In the genomic region with DNA sequence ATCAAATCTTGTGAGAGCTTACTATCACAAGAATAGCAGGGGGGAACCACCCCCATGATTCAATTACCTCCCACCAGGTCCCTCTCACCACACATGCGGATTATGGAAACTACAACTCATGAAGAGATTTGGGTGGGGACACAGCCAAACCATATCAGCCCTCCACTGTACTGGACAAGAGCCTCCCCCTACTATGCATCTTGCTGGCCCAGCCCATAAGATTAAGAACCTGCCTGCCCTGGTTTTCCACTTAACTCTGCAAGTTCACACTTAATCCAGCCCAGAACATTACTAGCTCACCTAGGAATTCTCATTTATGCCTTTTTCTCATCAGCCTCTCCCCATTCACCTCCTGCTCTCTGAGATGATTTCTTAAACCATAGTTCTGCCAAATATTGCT, we compare ENCODE assay signal across 26 cellular contexts. TPM values are rescaled to one million over a fixed set of nuclear protein-coding genes. Genes with fewer than 3 reads are reported as not detected.
A peak's percentile ranks its signal among the peaks of the same experiment; 100 is the strongest.
DNase-seq lines count a peak whose midpoint lies in the region; ATAC-seq, FAIRE-seq and TF ChIP-seq lines count a peak whose summit lies in the region.
"Had no signal": no experiment of that assay in that cellular context is flagged by ENCODE, and none has a peak within 500 bp of the region (broad histone marks: within the 10 kb centered on the region; RNA-seq: fewer than 3 reads in every experiment).

No MANE protein-coding gene starts in this region.

- H3K9me2 ChIP-seq in GM23338 (ENCODE audit: insufficient read depth) (no peaks in the 10 kb centered on the region; the same call in none of the 2 replicates), OCI-LY7 (ENCODE audit: insufficient read depth, low read length) (no peaks in the 10 kb centered on the region)

- H3K4me1 ChIP-seq in GM23338 (ENCODE audit: insufficient read depth) = no peaks in the 10 kb centered on the region
- H3K4me1 ChIP-seq in K562 (replicated peaks in 1 of 2; ENCODE audit: control insufficient read depth in 2 of 2, insufficient read depth in 2 of 2, low read length in 2 of 2) = no peaks in the 10 kb centered on the region; a peak in 2 of 5 replicates
- H3K4me1 ChIP-seq in esophagus (ENCODE audit: control insufficient read depth in 2 of 2, insufficient read depth in 2 of 2, low read length in 1 of 2) = no peaks in the 10 kb centered on the region
- no peaks in the 10 kb centered on the region for H3K4me1 ChIP-seq in OCI-LY7 (ENCODE audit: insufficient read depth, low read length, poor library complexity, severe bottlenecking)
- H3K4me1 ChIP-seq: A549; BE2C; BLaER1 treated with 17β-estradiol and CSF1 and Interleukin-3, amounts not matched to agents 10 nM and 100 nM; HAP-1 had no signal

- TF ChIP-seq CTCF in GM23338 (conservative IDR thresholded peaks at IDR 0.05; ENCODE audit: low read depth in 2 of 2) = no peak
- no peak for TF ChIP-seq CTCF in K562 (IDR thresholded peaks at IDR 0.05 in 2 of 3, conservative IDR thresholded peaks at IDR 0.05 in 1 of 3; ENCODE audit: insufficient read depth in 2 of 3, low read depth in 1 of 3, low read length in 3 of 3)
- no peak for TF ChIP-seq CTCF in OCI-LY7 (conservative IDR thresholded peaks at IDR 0.05; ENCODE audit: low read length)

- intact Hi-C loops in K562 (cut with micrococcal nuclease) = no loop called here
- intact Hi-C loops in OCI-LY7 (cut with micrococcal nuclease; ENCODE audit: unreplicated experiment) = no loop called here

- H3K27me3 ChIP-seq in GM23338 (ENCODE audit: insufficient read depth) = no peaks in the 10 kb centered on the region
- H3K27me3 ChIP-seq in K562 (ENCODE audit: control insufficient read depth in 2 of 2, insufficient read depth in 2 of 2, low read length in 2 of 2) = peaks cover 9 to 27% of the 10 kb centered on the region in 2 experiments; a peak in 3 of 5 replicates
- no peaks in the 10 kb centered on the region for H3K27me3 ChIP-seq in esophagus (ENCODE audit: control insufficient read depth in 1 of 2, insufficient read depth in 2 of 2, low read length in 2 of 2)
- H3K27me3 ChIP-seq: BLaER1 treated with 17β-estradiol and CSF1 and Interleukin-3, amounts not matched to agents 10 nM and 100 nM had no signal

- no peak overlapping the region for H3K4me3 Mint-ChIP-seq in GM23338
- H3K4me3 Mint-ChIP-seq: CD14-positive monocyte; CD4-positive, alpha-beta T cell; CD8-positive, alpha-beta memory T cell; HFFc6 had no signal

- TF ChIP-seq RAD21 in K562 (CRISPR knock-in tag; conservative IDR thresholded peaks at IDR 0.05 in 1 of 2, IDR thresholded peaks at IDR 0.05 in 1 of 2) = no peak

- H3K27me3 Mint-ChIP-seq in GM23338 (ENCODE audit: insufficient read depth, low read depth, poor library complexity) = peaks cover 2% of the 10 kb centered on the region

- H3K9ac ChIP-seq in K562 (ENCODE audit: insufficient read depth in 1 of 2, low read depth in 2 of 2, low read length in 2 of 2) = no peak overlapping the region
- H3K9ac ChIP-seq: BLaER1 treated with 17β-estradiol and CSF1 and Interleukin-3, amounts not matched to agents 10 nM and 100 nM had no signal

- H3K27ac ChIP-seq in GM23338 (ENCODE audit: low read depth) (no peak overlapping the region), K562 (ENCODE audit: extremely low read depth, low read depth, low read length) (no peak overlapping the region), esophagus (ENCODE audit: low read depth in 2 of 2, low read length in 1 of 2) (peak overlapping the region; percentile 65 to 81), OCI-LY7 (ENCODE audit: low read depth, low read length, poor library complexity, severe bottlenecking) (no peak overlapping the region)
- H3K27ac ChIP-seq: A549; BLaER1 treated with 17β-estradiol and CSF1 and Interleukin-3, amounts not matched to agents 10 nM and 100 nM had no signal

- DNase-seq in GM23338 (ENCODE audit: low spot score) = no peak
- no peak for DNase-seq in K562 (ENCODE audit: extremely low read depth in 1 of 4, low spot score in 3 of 4)
- no peak for DNase-seq in OCI-LY7 (ENCODE audit: low spot score)
- no peak for DNase-seq in NCI-H1092 (lab: John Stamatoyannopoulos, UW)
- DNase-seq in activated gamma-delta T cell (lab: John Stamatoyannopoulos, UW) = no peak
- DNase-seq: 8988T; ACHN; AML-193; BE2C; CD4-positive, alpha-beta T cell; CD8-positive, alpha-beta memory T cell; DMS 273 treated with DMSO at 0.1 percent for 48 hours; DMS79; EL; GDM1; GOT3; HFFc6 had no signal

- CTCF ChIA-PET in K562 (lab: Yijun Ruan, JAX; ENCODE audit: low intra/inter-chr PET ratio) = no interaction called here
- CTCF ChIA-PET in OCI-LY7 (lab: Charles Lee; ENCODE audit: unreplicated experiment) = no interaction called here

- no peak for FAIRE-seq in K562 (lab: Jason Lieb, UNC)
- FAIRE-seq: A549, D721Med, GM12878, GM19239, H54 had no signal

- BruUV-seq in K562 (replicated peaks; lab: Mats Ljungman, UMichigan) (no TSS peak), OCI-LY7 (replicated peaks; lab: Mats Ljungman, UMichigan) (no TSS peak)

- peaks cover 6% of the 10 kb centered on the region; the same call in 2 of the 3 replicates for H3K36me3 Mint-ChIP-seq in GM23338 (ENCODE audit: low read depth)
- H3K36me3 Mint-ChIP-seq: CD14-positive monocyte had no signal

- H3K4me3 ChIP-seq in GM23338 (no peak overlapping the region), K562 (no peak overlapping the region), esophagus (ENCODE audit: low read depth in 1 of 2, low read length in 2 of 2) (no peak overlapping the region), OCI-LY7 (ENCODE audit: low read depth, low read length, poor library complexity, severe bottlenecking) (no peak overlapping the region)
- H3K4me3 ChIP-seq: A549; BLaER1 treated with 17β-estradiol and CSF1 and Interleukin-3, amounts not matched to agents 10 nM and 100 nM; GM12878; HAP-1 had no signal

- no peaks in the 10 kb centered on the region for H3K9me1 ChIP-seq in K562 (ENCODE audit: control insufficient read depth, insufficient read depth, low read length)

- WGBS in K562 (ENCODE audit: insufficient coverage, low coverage, missing lambda C conversion rate) = 13% methylated on average over 1 of the region's 1 CpG
- WGBS in esophagus, 2 donors = 86 to 93% methylated on average over 1 of the region's 1 CpG

- H3K4me2 ChIP-seq in GM23338 (no peak overlapping the region), K562 (ENCODE audit: insufficient read depth, low read length) (no peak overlapping the region), OCI-LY7 (ENCODE audit: low read length) (no peak overlapping the region)
- H3K4me2 ChIP-seq: A549; BLaER1 treated with 17β-estradiol and CSF1 and Interleukin-3, amounts not matched to agents 10 nM and 100 nM had no signal

- no peak for TF ChIP-seq EP300 in K562 (IDR thresholded peaks at IDR 0.05; ENCODE audit: low read length)

- POLR2A ChIA-PET in K562 (lab: Yijun Ruan, JAX) = interaction anchor here (0.6 to 1.1 kb wide), 2 partner anchors 13 to 384 kb away, joined by 3 to 4 read pairs; a partner anchor contains a TSS
- POLR2A ChIA-PET in OCI-LY7 (lab: Charles Lee) = interaction anchor here (1.5 kb wide), 1 partner anchor 19 kb away, joined by 4 read pairs; no protein-coding TSS in a partner anchor

- H4K20me1 ChIP-seq in GM23338 (replicated peaks; ENCODE audit: insufficient read depth) = no peaks in the 10 kb centered on the region
- no peaks in the 10 kb centered on the region for H4K20me1 ChIP-seq in K562 (replicated peaks; ENCODE audit: control insufficient read depth, insufficient read depth, low read length)
- no peaks in the 10 kb centered on the region for H4K20me1 ChIP-seq in OCI-LY7 (ENCODE audit: insufficient read depth, low read length)
- H4K20me1 ChIP-seq: BLaER1 treated with 17β-estradiol and CSF1 and Interleukin-3, amounts not matched to agents 10 nM and 100 nM had no signal

- no peaks in the 10 kb centered on the region for H3K4me1 Mint-ChIP-seq in GM23338
- H3K4me1 Mint-ChIP-seq: CD14-positive monocyte; CD8-positive, alpha-beta memory T cell had no signal

- H2AFZ ChIP-seq in GM23338 = peak overlapping the region; percentile 14; the same call in 1 of the 2 replicates
- no peak overlapping the region for H2AFZ ChIP-seq in K562 (ENCODE audit: low read depth, low read length)
- no peak overlapping the region for H2AFZ ChIP-seq in OCI-LY7 (ENCODE audit: low read length)

- H3K36me3 ChIP-seq in GM23338 (ENCODE audit: insufficient read depth) = no peaks in the 10 kb centered on the region
- no peaks in the 10 kb centered on the region for H3K36me3 ChIP-seq in K562 (ENCODE audit: control insufficient read depth, insufficient read depth, low read length)
- no peaks in the 10 kb centered on the region for H3K36me3 ChIP-seq in esophagus (ENCODE audit: control insufficient read depth in 2 of 2, insufficient read depth in 2 of 2, low read length in 1 of 2)
- no peaks in the 10 kb centered on the region for H3K36me3 ChIP-seq in OCI-LY7 (ENCODE audit: insufficient read depth, low read length)
- H3K36me3 ChIP-seq: BE2C; BLaER1 treated with 17β-estradiol and CSF1 and Interleukin-3, amounts not matched to agents 10 nM and 100 nM; HAP-1 had no signal

- in situ Hi-C loops in K562 (cut with MboI) = no loop called here

- H3K27ac Mint-ChIP-seq in GM23338 = no peak overlapping the region
- H3K27ac Mint-ChIP-seq: CD14-positive monocyte; CD4-positive, alpha-beta T cell; CD8-positive, alpha-beta memory T cell; HFFc6 had no signal

- TF ChIP-seq POLR2A in K562 (conservative IDR thresholded peaks at IDR 0.05) = no peak

- ATAC-seq in GM23338 (no peak), K562 (peak; percentile 58)
- ATAC-seq: GM12878 had no signal

- H3F3A ChIP-seq in GM23338 (replicated peaks; ENCODE audit: low read depth) = 0 out of 2 replicates have a peak, but pooled peaks cover 4% of the 10 kb centered on the region

- H3K79me2 ChIP-seq in GM23338 (replicated peaks; ENCODE audit: insufficient read depth) (no peaks in the 10 kb centered on the region), K562 (ENCODE audit: control insufficient read depth, insufficient read depth, low read length) (no peaks in the 10 kb centered on the region), OCI-LY7 (ENCODE audit: insufficient read depth, low read depth, low read length) (no peaks in the 10 kb centered on the region)

- peaks cover 8% of the 10 kb centered on the region for H3K9me3 Mint-ChIP-seq in GM23338
- H3K9me3 Mint-ChIP-seq: CD4-positive, alpha-beta T cell; HFFc6 had no signal

- no peaks in the 10 kb centered on the region for H3K9me3 ChIP-seq in K562 (replicated peaks; ENCODE audit: control insufficient read depth, insufficient read depth, low read depth, low read length)
- H3K9me3 ChIP-seq in esophagus (ENCODE audit: control insufficient read depth in 2 of 2, insufficient read depth in 1 of 2, low read depth in 1 of 2, low read length in 1 of 2) = no peaks in the 10 kb centered on the region
- H3K9me3 ChIP-seq in OCI-LY7 (ENCODE audit: low read length) = no peaks in the 10 kb centered on the region
- H3K9me3 ChIP-seq: A549; BE2C; BLaER1 treated with 17β-estradiol and CSF1 and Interleukin-3, amounts not matched to agents 10 nM and 100 nM; HAP-1 had no signal

RNA-seq across cellular contexts. Expression of a gene that starts 18.0 kb away (rescaled TPM):
- 38.8 and 45.2 TPM in 2 replicates for total RNA-seq in GM23338 (2014; rRNA removed; shearing (Covaris generic))
- polyA plus RNA-seq in GM23338 (2016; fragmentation: Nextera tagmentation; extraction: Ambion mirVana) (16.9 and 18.1 TPM in 2 replicates), K562 (2011; rRNA removed) (17.0 and 27.4 TPM in 2 replicates), K562 (2014; fragmentation: Illumina TruSeq; extraction: Trizol) (19.6 and 20.5 TPM in 2 replicates), K562 (2014; fragmentation: Nextera tagmentation; extraction: Ambion mirVana) (1 to 10 TPM; 4.1 to 5.8 TPM), K562 (2014; rRNA removed) (17.6 and 19.2 TPM in 2 replicates), esophagus (10 to 100 TPM; 11.9 to 13.2 TPM)
- 44.8 and 124 TPM in 2 replicates for total RNA-seq in K562 (2011; cell fraction: chromatin; rRNA removed; ENCODE audit: low replicate concordance)
- total RNA-seq in K562 (2011; cell fraction: nucleolus; rRNA removed) = 21.3 and 25.9 TPM in 2 replicates
- total RNA-seq in K562 (2011; cell fraction: nucleoplasm; rRNA removed) = 42.8 and 45.4 TPM in 2 replicates
- total RNA-seq in K562 (2014; rRNA removed) (22.0 and 25.3 TPM in 2 replicates), K562 (2014; rRNA removed; fragmentation: Illumina TruSeq; extraction: Trizol) (34.8 and 38.0 TPM in 2 replicates), K562 (2015; rRNA removed; fragmentation: Illumina TruSeq; extraction: Trizol) (26.3 and 29.9 TPM in 2 replicates), K562 (2021) (27.1 and 27.8 TPM in 2 replicates), OCI-LY7 (2022) (17.4 and 20.1 TPM in 2 replicates)
- polyA plus RNA-seq in K562 (2011; cell fraction: cytosol; rRNA removed) = 7.5 and 8.0 TPM in 2 replicates
- polyA plus RNA-seq in K562 (2011; cell fraction: nucleus; rRNA removed) = 11.4 and 11.8 TPM in 2 replicates
- 12.4 and 13.4 TPM in 2 replicates for polyA plus RNA-seq in K562 (2012)
- 46.2 and 46.6 TPM in 2 replicates for polyA minus RNA-seq in K562 (2011; rRNA and poly(A)+ RNA removed)
- polyA minus RNA-seq in K562 (2011; cell fraction: cytosol; rRNA and poly(A)+ RNA removed) = 10.0 and 15.1 TPM in 2 replicates
- 19.7 and 24.2 TPM in 2 replicates for polyA minus RNA-seq in K562 (2011; cell fraction: nucleus; rRNA and poly(A)+ RNA removed)
- total RNA-seq in OCI-LY7 (2014; rRNA removed; shearing (Covaris generic)) = 23.3 and 25.1 TPM in 2 replicates

Comparison
In these comparisons a context has a peak if more than half of its experiments do, and no peak if none do; other contexts are left out.
1. H3K27ac ChIP-seq: peak in esophagus (2 of 2); none in GM23338 (single experiment), K562 (single experiment) and OCI-LY7 (single experiment).